8 cellular contexts compared by ENCODE assay signal in the genomic region with DNA sequence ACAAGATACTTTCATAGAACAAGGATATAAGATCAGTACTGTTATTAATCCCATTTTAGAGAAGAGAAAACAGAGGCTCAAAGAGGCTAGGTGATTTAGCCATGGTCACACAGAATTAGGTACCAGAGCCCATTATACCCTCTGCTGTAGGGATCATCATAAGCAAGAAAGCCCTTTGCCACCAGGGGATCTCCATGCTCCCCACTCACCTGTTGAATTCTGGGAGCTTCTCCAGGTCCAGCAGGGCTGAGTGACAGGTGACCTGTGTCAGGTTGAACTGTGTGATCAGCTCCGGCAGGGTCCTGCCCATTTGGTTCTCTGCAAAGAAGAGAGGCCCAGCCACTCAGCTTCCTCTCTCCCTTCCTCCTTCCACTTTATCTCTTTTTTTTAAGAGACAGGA.
"Had no signal": no experiment of that assay in that cellular context is flagged by ENCODE, and none has a peak within 500 bp of the region (broad histone marks: within the 10 kb centered on the region; RNA-seq: fewer than 3 reads in every experiment).

No MANE protein-coding gene starts in this region.

- DNase-seq: GDM1, GF-D8 had no signal

- H3K4me3 ChIP-seq: GM12878 had no signal

- FAIRE-seq: G401.6, GM12878, GM12891, GM12892, GM18507, GM19239 had no signal

- ATAC-seq: GM12878 had no signal
